10 cellular contexts compared by ENCODE assay signal in genomic region chr17:79793924-79794304, GRCh38. TPM values are rescaled to one million over a fixed set of nuclear protein-coding genes. Genes with fewer than 3 reads are reported as not detected.
DNase-seq lines count a peak whose midpoint lies in the region; ATAC-seq, FAIRE-seq and TF ChIP-seq lines count a peak whose summit lies in the region.
"Had no signal": no experiment of that assay in that cellular context is flagged by ENCODE, and none has a peak within 500 bp of the region (broad histone marks: within the 10 kb centered on the region; RNA-seq: fewer than 3 reads in every experiment).

No MANE protein-coding gene starts in this region.

- intact Hi-C loops in A673 (cut with micrococcal nuclease; ENCODE audit: unreplicated experiment) = loop anchor here (5.0 kb wide), 3 partner anchors 43 to 198 kb away; partner anchors contain the start of gene CBX4

- BruUV-seq in A673 (replicated peaks; lab: Mats Ljungman, UMichigan) = no TSS peak

- FAIRE-seq in H54 (lab: Jason Lieb, UNC) = no peak

- peaks cover 15% of the 10 kb centered on the region for H3K36me3 ChIP-seq in A673 (ENCODE audit: insufficient read depth, low read length, poor library complexity, severe bottlenecking)

- no peak for TF ChIP-seq POLR2A in H54 (IDR thresholded peaks at IDR 0.05; ENCODE audit: low read depth, low read length)

- TF ChIP-seq CTCF in A673 (conservative IDR thresholded peaks at IDR 0.05; ENCODE audit: low read depth, low read length) = no peak
- no peak for TF ChIP-seq CTCF in WI38 (IDR thresholded peaks at IDR 0.05; ENCODE audit: low read depth, low read length)

- ATAC-seq in GM21360 (IDR thresholded peaks at IDR 0.05; ENCODE audit: unreplicated experiment) = no peak
- ATAC-seq: body of pancreas had no signal

- POLR2A ChIA-PET in A673 (lab: Charles Lee; ENCODE audit: low non-redundant PET) = no interaction called here

- DNase-seq in A673 (ENCODE audit: low spot score) (peak; percentile 80), H54 (ENCODE audit: insufficient read length, low spot score) (peak; percentile 94), iPS-NIHi7 (ENCODE audit: extremely low spot score) (peak; percentile 70), caudate nucleus (lab: John Stamatoyannopoulos, UW) (no peak), substantia nigra (lab: John Stamatoyannopoulos, UW) (no peak)
- no peak for DNase-seq in activated CD4-positive, CD25-positive, alpha-beta regulatory T cell (lab: John Stamatoyannopoulos, UW)
- DNase-seq: activated CD4-positive, alpha-beta memory T cell treated with anti-CD3 and anti-CD28 coated beads, Interleukin-2, amount 10 ng/mL, durations not matched to agents 7 days and 5 days; body of pancreas had no signal

- H3K4me1 ChIP-seq in A673 (ENCODE audit: insufficient read depth, low read length, poor library complexity, severe bottlenecking) = peaks cover 65% of the 10 kb centered on the region

- H3K9me3 ChIP-seq in A673 (ENCODE audit: low read depth, low read length, poor library complexity, severe bottlenecking) = no peaks in the 10 kb centered on the region
- H3K9me3 ChIP-seq: body of pancreas had no signal

- CTCF ChIA-PET in A673 (lab: Charles Lee) = interaction anchor here (1.1 kb wide), 1 partner anchor 52 kb away, joined by 3 read pairs; no protein-coding TSS in a partner anchor

- H3K27ac ChIP-seq in A673 (ENCODE audit: low read depth, low read length, poor library complexity, severe bottlenecking) = peak overlapping the region; percentile 76
- no peak overlapping the region for H3K27ac ChIP-seq in caudate nucleus (ENCODE audit: low read depth, low read length)
- no peak overlapping the region for H3K27ac ChIP-seq in substantia nigra (ENCODE audit: low read depth, low read length, poor library complexity, severe bottlenecking)
- H3K27ac ChIP-seq: body of pancreas had no signal

- peak overlapping the region; percentile 42 for H3K4me3 ChIP-seq in A673 (ENCODE audit: low read depth, low read length, poor library complexity, severe bottlenecking)
- H3K4me3 ChIP-seq in WI38 (ENCODE audit: low read depth, low read length) = peak overlapping the region; percentile 61
- H3K4me3 ChIP-seq: body of pancreas had no signal

- H3K27me3 ChIP-seq in A673 (replicated peaks; ENCODE audit: insufficient read depth, low read depth, low read length, poor library complexity) = peaks cover 22% of the 10 kb centered on the region

RNA-seq across cellular contexts. Expression of gene CBX8, which starts 3.0 kb away (rescaled TPM):
- 24.5 and 27.0 TPM in 2 replicates for total RNA-seq in A673 (2021)

RNA-seq across cellular contexts. Expression of gene CBX2, which starts 16.0 kb away (rescaled TPM):
- 59.5 and 66.4 TPM in 2 replicates for total RNA-seq in A673 (2021)

RNA-seq across cellular contexts. Expression of gene CBX4, which starts 45.3 kb away (rescaled TPM):
- total RNA-seq in A673 (2021) = 42.6 and 45.5 TPM in 2 replicates

Comparison
In these comparisons a context has a peak if more than half of its experiments do, and no peak if none do; other contexts are left out.
1. DNase-seq: peak in A673 (single experiment), H54 (single experiment) and iPS-NIHi7 (single experiment); none in caudate nucleus (0 of 61), activated CD4-positive, CD25-positive, alpha-beta regulatory T cell (0 of 4) and substantia nigra (0 of 49).